In genomic region chr13:27666951-27667350, GRCh38 we compare ENCODE assay signal across 18 cellular contexts.
"Had no signal": no experiment of that assay in that cellular context is flagged by ENCODE, and none has a peak within 500 bp of the region (broad histone marks: within the 10 kb centered on the region; RNA-seq: fewer than 3 reads in every experiment).

No MANE protein-coding gene starts in this region.

- H3K27ac Mint-ChIP-seq: activated CD4-positive, alpha-beta T cell treated with anti-CD3 and anti-CD28 coated beads for 36 hours; activated naive CD4-positive, alpha-beta T cell treated with anti-CD3 and anti-CD28 coated beads, Interleukin-2, amount 10 ng/mL, durations not matched to agents 7 days and 5 days; stimulated activated memory B cell treated with anti-CD40 and anti-IgM and Interleukin-4, amounts not matched to agents 10 μg/mL and 1 μg/mL and 100 μg/mL, for 72 hours had no signal

- H3K9me3 ChIP-seq: ascending aorta, esophagus squamous epithelium, ovary, thyroid gland, uterus had no signal

- H3K4me1 Mint-ChIP-seq: activated CD4-positive, alpha-beta T cell treated with anti-CD3 and anti-CD28 coated beads for 36 hours; activated naive CD4-positive, alpha-beta T cell treated with anti-CD3 and anti-CD28 coated beads, Interleukin-2, amount 10 ng/mL, durations not matched to agents 7 days and 5 days; stimulated activated memory B cell treated with anti-CD40 and anti-IgM and Interleukin-4, amounts not matched to agents 10 μg/mL and 1 μg/mL and 100 μg/mL, for 72 hours had no signal

- H3K27me3 Mint-ChIP-seq: activated CD4-positive, alpha-beta T cell treated with anti-CD3 and anti-CD28 coated beads for 36 hours; activated naive CD4-positive, alpha-beta T cell treated with anti-CD3 and anti-CD28 coated beads, Interleukin-2, amount 10 ng/mL, durations not matched to agents 7 days and 5 days; naive B cell; stimulated activated memory B cell treated with anti-CD40 and anti-IgM and Interleukin-4, amounts not matched to agents 10 μg/mL and 1 μg/mL and 100 μg/mL, for 72 hours had no signal

- H3K36me3 ChIP-seq: ovary, thyroid gland, uterus had no signal

- H3K4me3 ChIP-seq: ascending aorta, esophagus squamous epithelium, left ventricle myocardium inferior, ovary, thyroid gland, uterus had no signal

- H3K9me3 Mint-ChIP-seq: activated naive CD4-positive, alpha-beta T cell treated with anti-CD3 and anti-CD28 coated beads, Interleukin-2, amount 10 ng/mL, durations not matched to agents 7 days and 5 days; immature natural killer cell; stimulated activated memory B cell treated with anti-CD40 and anti-IgM and Interleukin-4, amounts not matched to agents 10 μg/mL and 1 μg/mL and 100 μg/mL, for 72 hours had no signal

- ATAC-seq: activated CD4-positive, alpha-beta T cell treated with anti-CD3 and anti-CD28 coated beads for 36 hours; sciatic nerve; stimulated activated memory B cell treated with anti-CD40 and anti-IgM and Interleukin-4, amounts not matched to agents 10 μg/mL and 1 μg/mL and 100 μg/mL, for 72 hours had no signal

- H3K4me3 Mint-ChIP-seq: activated CD4-positive, alpha-beta T cell treated with anti-CD3 and anti-CD28 coated beads for 36 hours; activated naive CD4-positive, alpha-beta T cell treated with anti-CD3 and anti-CD28 coated beads, Interleukin-2, amount 10 ng/mL, durations not matched to agents 7 days and 5 days; immature natural killer cell; naive B cell; stimulated activated memory B cell treated with anti-CD40 and anti-IgM and Interleukin-4, amounts not matched to agents 10 μg/mL and 1 μg/mL and 100 μg/mL, for 72 hours had no signal

- DNase-seq: activated CD4-positive, alpha-beta T cell treated with anti-CD3 and anti-CD28 coated beads for 36 hours; activated CD4-positive, alpha-beta T cell treated with anti-CD3 and anti-CD28 coated beads, Interleukin-2, amount 50 U/mL, for 48 hours; activated effector memory CD4-positive, alpha-beta T cell treated with Interleukin-2 at 50 U/mL for 16 hours; activated naive CD4-positive, alpha-beta T cell treated with anti-CD3 and anti-CD28 coated beads, Interleukin-2, amount 10 ng/mL, durations not matched to agents 7 days and 5 days; activated T-cell treated with anti-CD3 and anti-CD28 coated beads, Interleukin-2, amount 50 U/mL, for 48 hours; effector CD4-positive, alpha-beta T cell; esophagus squamous epithelium; immature natural killer cell; kidney glomerular epithelial cell; left ventricle myocardium inferior; naive B cell; ovary; stimulated activated CD4-positive, alpha-beta T cell treated with anti-CD3 and anti-CD28 coated beads, Interleukin-4, amount 100 ng/mL, for 24 hours; thyroid gland; uterus had no signal

- H3K27me3 ChIP-seq: ascending aorta, esophagus squamous epithelium, ovary, thyroid gland, uterus had no signal

- H3K27ac ChIP-seq: ascending aorta, esophagus squamous epithelium, ovary, thyroid gland, uterus had no signal

- H3K4me1 ChIP-seq: ascending aorta, uterus had no signal
